In the genomic region with DNA sequence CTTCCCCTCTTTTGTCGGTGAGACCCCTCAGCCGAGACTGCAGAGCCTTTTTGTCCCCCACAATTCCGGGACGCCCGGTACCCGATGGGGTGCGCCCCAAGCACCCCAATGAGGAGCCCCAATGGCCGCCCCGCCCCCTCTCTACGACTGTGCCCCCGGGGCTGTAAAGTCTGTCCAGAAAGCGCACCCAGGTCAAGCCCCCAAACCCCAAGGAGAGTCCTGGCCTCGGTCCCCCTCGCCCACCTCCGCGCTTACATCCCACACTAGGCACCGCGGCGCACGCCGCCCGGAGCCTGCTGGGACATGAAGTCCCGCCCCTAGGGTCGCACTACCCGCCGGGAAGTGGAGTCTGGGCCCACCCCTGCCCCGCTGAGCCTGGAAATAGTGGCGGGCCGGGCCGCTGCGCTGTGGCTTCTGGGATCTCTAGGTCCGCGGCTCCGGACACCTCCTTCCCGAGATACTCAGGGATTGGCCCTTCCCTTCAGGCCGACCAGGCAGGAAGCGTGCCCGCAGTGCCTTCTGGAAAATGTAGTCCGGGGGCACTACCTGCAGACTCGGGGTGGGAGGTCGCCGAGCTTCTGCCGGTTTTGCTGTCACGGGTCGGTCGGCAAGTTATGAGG, we compare ENCODE assay signal across 8 cellular contexts. TPM values are rescaled to one million over a fixed set of nuclear protein-coding genes. Genes with fewer than 3 reads are reported as not detected.
DNase-seq lines count a peak whose midpoint lies in the region; ATAC-seq, FAIRE-seq and TF ChIP-seq lines count a peak whose summit lies in the region.

A gene (minus strand): TSS at position 281 of the 620 bp plus-strand sequence. CDS start 442 bp downstream, outside the sequence.

- peak within 1 kb of the TSS; percentile 82 for H3K14ac ChIP-seq in neuronal stem cell (ENCODE audit: low read length)

- no peaks in the 10 kb centered on the region for H3K27me3 ChIP-seq in HCT116 (ENCODE audit: insufficient read depth, low read length)
- peaks cover 0 to 7% (median 0%) of the 10 kb centered on the region in 3 experiments for H3K27me3 ChIP-seq in neuronal stem cell (ENCODE audit: control insufficient read depth in 3 of 3, insufficient read depth in 3 of 3, low read depth in 1 of 3, low read length in 3 of 3)
- H3K27me3 ChIP-seq in subcutaneous abdominal adipose tissue (ENCODE audit: control insufficient read depth in 5 of 5, insufficient read depth in 4 of 5, low read length in 5 of 5) = no peaks in the 10 kb centered on the region

- H3K27ac Mint-ChIP-seq in activated naive CD4-positive, alpha-beta T cell treated with anti-CD3 and anti-CD28 coated beads for 36 hours = peak within 1 kb of the TSS; percentile 84

- no peak for TF ChIP-seq RAD21 in HCT116 (IDR thresholded peaks at IDR 0.05; ENCODE audit: low read depth)

- H2BK15ac ChIP-seq in neuronal stem cell (ENCODE audit: low read length) = no peak within 1 kb of the TSS

- peaks cover 20% of the 10 kb centered on the region for H3K4me1 Mint-ChIP-seq in activated naive CD4-positive, alpha-beta T cell treated with anti-CD3 and anti-CD28 coated beads for 36 hours (ENCODE audit: low read depth)

- intact Hi-C loops in HCT116 (cut with micrococcal nuclease) = no loop called here
- intact Hi-C loops in activated naive CD4-positive, alpha-beta T cell treated with anti-CD3 and anti-CD28 coated beads for 36 hours (cut with micrococcal nuclease) = loop anchor here (2.0 kb wide), 2 partner anchors 32 to 68 kb away; a partner anchor contains a TSS

- no peak within 1 kb of the TSS for H2BK12ac ChIP-seq in neuronal stem cell (ENCODE audit: low read length)

- H4K8ac ChIP-seq in neuronal stem cell (ENCODE audit: low read depth, low read length) = no peak within 1 kb of the TSS

- peaks cover 4% of the 10 kb centered on the region for H3K79me1 ChIP-seq in neuronal stem cell (ENCODE audit: low read depth, low read length)

- no peak for TF ChIP-seq CTCF in HCT116 (IDR thresholded peaks at IDR 0.05 in 2 of 3, conservative IDR thresholded peaks at IDR 0.05 in 1 of 3; ENCODE audit: borderline replicate concordance in 1 of 3, insufficient read depth in 1 of 3, low read depth in 2 of 3, low read length in 2 of 3)

- ATAC-seq in HCT116 = peak; percentile 97

- RAD21 ChIA-PET in HCT116 (lab: Charles Lee; ENCODE audit: low non-redundant PET in 1 of 2, low total read pairs in 2 of 2, uncharacterized antibody in 2 of 2, unreplicated experiment in 2 of 2) = no interaction called here

- peak within 1 kb of the TSS; percentile 83 for H3K9ac ChIP-seq in HCT116 (ENCODE audit: low read length)
- peak within 1 kb of the TSS; percentile 87 for H3K9ac ChIP-seq in SK-N-MC (ENCODE audit: insufficient read length)
- peak within 1 kb of the TSS; percentile 88 for H3K9ac ChIP-seq in neuronal stem cell (ENCODE audit: low read depth, low read length, poor library complexity)
- H3K9ac ChIP-seq in subcutaneous abdominal adipose tissue (ENCODE audit: low read length in 5 of 5) = peak within 1 kb of the TSS in 4 of 5 donors; percentile 76 to 84 (median 80)

- H3K4me2 ChIP-seq in HCT116 (ENCODE audit: low read length) (peak within 1 kb of the TSS; percentile 98), neuronal stem cell (ENCODE audit: insufficient read depth, low read length, poor library complexity, severe bottlenecking) (peak within 1 kb of the TSS; percentile 93)

- H3K9me3 Mint-ChIP-seq in activated naive CD4-positive, alpha-beta T cell treated with anti-CD3 and anti-CD28 coated beads for 36 hours = no peaks in the 10 kb centered on the region

- DNase-seq in EL = peak; percentile 96
- peak; percentile 90 for DNase-seq in HCT116 (ENCODE audit: low read depth, low spot score)
- peak; percentile 87 for DNase-seq in NAMALWA (ENCODE audit: low spot score)
- DNase-seq in SK-N-MC (ENCODE audit: low read depth, low spot score) = peak; percentile 73
- peak; percentile 93 for DNase-seq in activated naive CD4-positive, alpha-beta T cell treated with anti-CD3 and anti-CD28 coated beads for 36 hours
- DNase-seq in frontal cortex (ENCODE audit: low spot score in 2 of 2) = peak; percentile 95 to 96
- peak; percentile 93 for DNase-seq in neuronal stem cell (ENCODE audit: low spot score)

- peak within 1 kb of the TSS; percentile 65 for H3K27ac ChIP-seq in HCT116 (ENCODE audit: low read depth, low read length)
- peak within 1 kb of the TSS; percentile 4; the same call in 1 of the 2 replicates for H3K27ac ChIP-seq in SK-N-MC
- H3K27ac ChIP-seq in neuronal stem cell (replicated peaks; ENCODE audit: low read length) = no peak within 1 kb of the TSS
- peak within 1 kb of the TSS; percentile 37 for H3K27ac ChIP-seq in subcutaneous abdominal adipose tissue (ENCODE audit: low read depth, low read length)

- no TSS peak for BruUV-seq in HCT116 (replicated peaks; lab: Mats Ljungman, UMichigan)

- H2BK120ac ChIP-seq in neuronal stem cell (ENCODE audit: low read depth, low read length) = no peak within 1 kb of the TSS

- no peaks in the 10 kb centered on the region for H4K20me1 ChIP-seq in HCT116 (ENCODE audit: insufficient read depth)

- no peak for FAIRE-seq in frontal cortex (lab: Jason Lieb, UNC)

- peaks cover 13% of the 10 kb centered on the region; the same call in 1 of the 2 replicates for H3K79me2 ChIP-seq in HCT116 (ENCODE audit: insufficient read depth, low read length)

- H3K36me3 Mint-ChIP-seq in activated naive CD4-positive, alpha-beta T cell treated with anti-CD3 and anti-CD28 coated beads for 36 hours (ENCODE audit: low read depth) = peaks cover 2% of the 10 kb centered on the region

- no peak within 1 kb of the TSS for H3K4ac ChIP-seq in neuronal stem cell (ENCODE audit: low read length)

- POLR2A ChIA-PET in HCT116 (lab: Charles Lee) = interaction anchor here (1.1 to 2.5 kb wide), 2 partner anchors 32 to 34 kb away, joined by 5 to 11 read pairs; a partner anchor contains a TSS

- H3K4me3 Mint-ChIP-seq in activated naive CD4-positive, alpha-beta T cell treated with anti-CD3 and anti-CD28 coated beads for 36 hours = peak within 1 kb of the TSS; percentile 97

- H3K4me3 ChIP-seq in HCT116 (replicated peaks in 1 of 2; ENCODE audit: low read depth in 1 of 2, low read length in 2 of 2) (peak within 1 kb of the TSS; percentile 89 to 91), SK-N-MC (peak within 1 kb of the TSS; percentile 91), neuronal stem cell (ENCODE audit: low read length in 2 of 2) (peak within 1 kb of the TSS; percentile 89 to 93), subcutaneous abdominal adipose tissue (ENCODE audit: low read depth in 1 of 5, low read length in 5 of 5) (peak within 1 kb of the TSS; percentile 66 to 83 (median 78))

- H2AK5ac ChIP-seq in neuronal stem cell (ENCODE audit: low read depth, low read length) = peak within 1 kb of the TSS; percentile 53

- no peak within 1 kb of the TSS for H4K91ac ChIP-seq in neuronal stem cell (ENCODE audit: low read depth, low read length, poor library complexity)

- H3K36me3 ChIP-seq in HCT116 (ENCODE audit: control insufficient read depth in 1 of 2, insufficient read depth in 2 of 2, low read length in 2 of 2) (peaks cover 5 to 10% of the 10 kb centered on the region in 2 experiments; a peak in 1 of 4 replicates), SK-N-MC (ENCODE audit: insufficient read depth, low read length) (peaks cover 5% of the 10 kb centered on the region; the same call in 1 of the 2 replicates), neuronal stem cell (replicated peaks in 1 of 2; ENCODE audit: control insufficient read depth in 2 of 2, insufficient read depth in 2 of 2, low read length in 2 of 2) (peaks cover 22 to 37% of the 10 kb centered on the region in 2 donors), subcutaneous abdominal adipose tissue (ENCODE audit: control insufficient read depth in 5 of 5, insufficient read depth in 5 of 5, low read length in 5 of 5) (peaks cover 0 to 26% (median 17%) of the 10 kb centered on the region in 5 donors)

- H3K27me3 Mint-ChIP-seq in activated naive CD4-positive, alpha-beta T cell treated with anti-CD3 and anti-CD28 coated beads for 36 hours (ENCODE audit: low read depth) = no peaks in the 10 kb centered on the region

- no peaks in the 10 kb centered on the region for H3K9me2 ChIP-seq in HCT116 (ENCODE audit: insufficient read depth)

- H3K4me1 ChIP-seq in HCT116 (ENCODE audit: control insufficient read depth in 1 of 2, insufficient read depth in 2 of 2, low read length in 2 of 2) (peaks cover 7 to 18% of the 10 kb centered on the region in 2 experiments), neuronal stem cell (ENCODE audit: control insufficient read depth in 2 of 2, insufficient read depth in 1 of 2, low read depth in 1 of 2, low read length in 2 of 2) (peaks cover 5 to 7% of the 10 kb centered on the region in 2 donors), subcutaneous abdominal adipose tissue (ENCODE audit: control insufficient read depth in 5 of 5, insufficient read depth in 5 of 5, low read length in 5 of 5) (peaks cover 1 to 20% (median 15%) of the 10 kb centered on the region in 5 donors)

- WGBS in neuronal stem cell (ENCODE audit: extremely low coverage in 2 of 2, insufficient read length in 2 of 2, insufficient replicate concordance in 1 of 2), 2 donors = no CpG with 5 or more reads among the region's 46 CpGs

- H2BK5ac ChIP-seq in neuronal stem cell (ENCODE audit: low read length) = no peak within 1 kb of the TSS

- H3K23ac ChIP-seq in neuronal stem cell (ENCODE audit: low read depth, low read length, poor library complexity) = peak within 1 kb of the TSS; percentile 85

- H3K18ac ChIP-seq in neuronal stem cell (ENCODE audit: low read length) = peak within 1 kb of the TSS; percentile 91

- CTCF ChIA-PET in HCT116 (lab: Charles Lee) = interaction anchor here (1.0 kb wide), 1 partner anchor 34 kb away, joined by 3 read pairs; a partner anchor contains a TSS
- CTCF ChIA-PET in activated naive CD4-positive, alpha-beta T cell treated with anti-CD3 and anti-CD28 coated beads for 36 hours (lab: Charles Lee) = interaction anchor here (0.6 to 1.7 kb wide), 3 partner anchors 36 to 895 kb away, joined by 3 to 6 read pairs (median 4); no protein-coding TSS in a partner anchor

- H3K9me3 ChIP-seq in HCT116 (ENCODE audit: control insufficient read depth in 1 of 2, insufficient read depth in 1 of 2, low read depth in 1 of 2, low read length in 2 of 2) = no peaks in the 10 kb centered on the region
- no peaks in the 10 kb centered on the region for H3K9me3 ChIP-seq in SK-N-MC (ENCODE audit: low read depth, low read length)
- H3K9me3 ChIP-seq in neuronal stem cell (replicated peaks in 1 of 2; ENCODE audit: control insufficient read depth in 2 of 2, insufficient read depth in 1 of 2, low read depth in 1 of 2, low read length in 2 of 2) = no peaks in the 10 kb centered on the region
- H3K9me3 ChIP-seq in subcutaneous abdominal adipose tissue (ENCODE audit: control insufficient read depth in 5 of 5, low read length in 5 of 5) = no peaks in the 10 kb centered on the region

- H2AFZ ChIP-seq in HCT116 (ENCODE audit: low read depth, low read length, poor library complexity, severe bottlenecking) (no peak within 1 kb of the TSS), neuronal stem cell (ENCODE audit: low read length) (peak within 1 kb of the TSS; percentile 96)

- peak; percentile 70 for TF ChIP-seq POLR2A in HCT116 (IDR thresholded peaks at IDR 0.05; ENCODE audit: borderline replicate concordance, extremely low read depth, insufficient read depth, insufficient read length)

RNA-seq across cellular contexts. Expression of the gene that starts here (rescaled TPM):
- total RNA-seq in HCT116 (2021; ENCODE audit: unreplicated experiment) (62.1 TPM), frontal cortex (11.8 TPM)
- polyA plus RNA-seq in HCT116 (2012) = 46.8 and 54.0 TPM in 2 replicates
- 10 to 100 TPM; 23.9 TPM for total RNA-seq in activated naive CD4-positive, alpha-beta T cell treated with anti-CD3 and anti-CD28 coated beads for 36 hours
- 59.7 TPM for polyA plus RNA-seq in neuronal stem cell (2013, experiment 1 of 2)
- polyA plus RNA-seq in neuronal stem cell (2013, experiment 2 of 2) = 59.7 TPM
